ENCODE assay signal across 8 cellular contexts in genomic region chr7:140229591-140230516, GRCh38. TPM values are rescaled to one million over a fixed set of nuclear protein-coding genes. Genes with fewer than 3 reads are reported as not detected.
A peak's percentile ranks its signal among the peaks of the same experiment; 100 is the strongest.
DNase-seq lines count a peak whose midpoint lies in the region; ATAC-seq and TF ChIP-seq lines count a peak whose summit lies in the region.

No MANE protein-coding gene starts in this region.

- H3K9me3 Mint-ChIP-seq in naive thymus-derived CD8-positive, alpha-beta T cell, result no peaks in the 10 kb centered on the region

- POLR2A ChIA-PET in naive thymus-derived CD8-positive, alpha-beta T cell (lab: Charles Lee), result interaction anchor here (0.5 to 10.6 kb wide), 30 partner anchors 10 to 870 kb away, joined by 3 to 303 read pairs (median 5); partner anchors contain the start of genes KDM7A, LUC7L2, PARP12 and SLC37A3

- TF ChIP-seq POLR2A in suprapubic skin (IDR thresholded peaks at IDR 0.05), result no peak

- intact Hi-C loops in Right ventricle myocardium inferior (cut with DNase I), result loop anchor here (5.0 kb wide), 1 partner anchor 53 kb away; the partner anchor contains the start of gene KDM7A
- intact Hi-C loops in cardiac septum (cut with DNase I), result loop anchor here (5.0 kb wide), 1 partner anchor 53 kb away; the partner anchor contains the start of gene KDM7A

- H3K27ac ChIP-seq in ectodermal cell (ENCODE audit: insufficient read depth, low read depth, low read length, poor library complexity, severe bottlenecking), result no peak overlapping the region
- H3K27ac ChIP-seq in suprapubic skin, result peak overlapping the region; percentile 87

- peak overlapping the region; percentile 51 for H3K4me3 ChIP-seq in ectodermal cell (ENCODE audit: insufficient read depth, low read depth, low read length)
- H3K4me3 ChIP-seq in suprapubic skin, result peak overlapping the region; percentile 74

- peaks cover 4% of the 10 kb centered on the region for H3K4me1 ChIP-seq in ectodermal cell (ENCODE audit: control insufficient read depth, insufficient read depth, low read length)
- H3K4me1 ChIP-seq in suprapubic skin, result peaks cover 46% of the 10 kb centered on the region

- WGBS in ectodermal cell, 2 experiments, result 8 to 10% methylated on average over 43 to 44 of the region's 44 CpGs
- WGBS in suprapubic skin, result 28% methylated on average over 12 of the region's 44 CpGs

- no peak for TF ChIP-seq CTCF in suprapubic skin (IDR thresholded peaks at IDR 0.05)

- H3K27me3 Mint-ChIP-seq in naive thymus-derived CD8-positive, alpha-beta T cell, result no peaks in the 10 kb centered on the region

- peaks cover 47% of the 10 kb centered on the region for H3K27me3 ChIP-seq in ectodermal cell (ENCODE audit: control insufficient read depth, insufficient read depth, low read length, poor library complexity, severe bottlenecking)
- H3K27me3 ChIP-seq in suprapubic skin, result no peaks in the 10 kb centered on the region

- H3K27ac Mint-ChIP-seq in naive thymus-derived CD8-positive, alpha-beta T cell, result peak overlapping the region; percentile 97 to 100 (median 100)

- peak; percentile 28 for ATAC-seq in Right ventricle myocardium inferior
- peak; percentile 65 to 67 for ATAC-seq in naive thymus-derived CD8-positive, alpha-beta T cell

- no peak for TF ChIP-seq EP300 in suprapubic skin (IDR thresholded peaks at IDR 0.05)

- H3K9me3 ChIP-seq in ectodermal cell (ENCODE audit: control insufficient read depth, low read length) (no peaks in the 10 kb centered on the region), suprapubic skin (no peaks in the 10 kb centered on the region)

- H3K36me3 ChIP-seq in ectodermal cell (ENCODE audit: control insufficient read depth, insufficient read depth, low read length), result no peaks in the 10 kb centered on the region
- no peaks in the 10 kb centered on the region for H3K36me3 ChIP-seq in suprapubic skin

- peak overlapping the region; percentile 80 to 98 (median 90) for H3K4me3 Mint-ChIP-seq in naive thymus-derived CD8-positive, alpha-beta T cell

- no peaks in the 10 kb centered on the region for H3K36me3 Mint-ChIP-seq in naive thymus-derived CD8-positive, alpha-beta T cell

- peaks cover 23 to 68% (median 57%) of the 10 kb centered on the region in 4 donors for H3K4me1 Mint-ChIP-seq in naive thymus-derived CD8-positive, alpha-beta T cell

- DNase-seq in Right ventricle myocardium inferior (ENCODE audit: missing footprints), result peak; percentile 77
- no peak for DNase-seq in cardiac septum (ENCODE audit: low spot score)
- peak; percentile 63 to 65 for DNase-seq in activated CD4-positive, alpha-beta T cell treated with anti-CD3 and anti-CD28 coated beads for 4 hours
- DNase-seq in naive thymus-derived CD8-positive, alpha-beta T cell, result peak; percentile 46 to 92 (median 77)
- no peak for DNase-seq in suprapubic skin (ENCODE audit: low spot score in 2 of 2)
- no peak for DNase-seq in AG08395 (ENCODE audit: low spot score)
- DNase-seq in NCI-H82 (lab: John Stamatoyannopoulos, UW), result no peak

RNA-seq across cellular contexts. Expression of gene KDM7A, which starts 53.1 kb away (rescaled TPM):
- 8.1 TPM for total RNA-seq in Right ventricle myocardium inferior
- 11.8 TPM for total RNA-seq in cardiac septum
- polyA plus RNA-seq in ectodermal cell (2013, experiment 1 of 4), result 8.7 TPM
- polyA plus RNA-seq in ectodermal cell (2013, experiment 2 of 4), result 7.7 TPM
- 6.7 TPM for polyA plus RNA-seq in ectodermal cell (2013, experiment 3 of 4)
- polyA plus RNA-seq in ectodermal cell (2013, experiment 4 of 4), result 8.1 TPM
- 10 to 100 TPM; 60.7 to 65.4 TPM for total RNA-seq in naive thymus-derived CD8-positive, alpha-beta T cell
- polyA plus RNA-seq in naive thymus-derived CD8-positive, alpha-beta T cell, result 1 to 10 TPM; 3.5 to 4.4 (median 4.3) TPM
- 100 to 1,000 TPM in 1 of 4 donors, 10 to 100 TPM in 3; 29.0 to 104 (median 35.1) TPM for total RNA-seq in suprapubic skin

Comparison
In these comparisons a context has a peak if more than half of its experiments do, and no peak if none do; other contexts are left out.
1. DNase-seq: peak in Right ventricle myocardium inferior (single experiment), activated CD4-positive, alpha-beta T cell treated with anti-CD3 and anti-CD28 coated beads for 4 hours (2 of 2) and naive thymus-derived CD8-positive, alpha-beta T cell (10 of 10); none in cardiac septum (single experiment), suprapubic skin (0 of 2), AG08395 (single experiment) and NCI-H82 (single experiment).